Comparison of ENCODE assay signal across 1 cellular context in the genomic region with DNA sequence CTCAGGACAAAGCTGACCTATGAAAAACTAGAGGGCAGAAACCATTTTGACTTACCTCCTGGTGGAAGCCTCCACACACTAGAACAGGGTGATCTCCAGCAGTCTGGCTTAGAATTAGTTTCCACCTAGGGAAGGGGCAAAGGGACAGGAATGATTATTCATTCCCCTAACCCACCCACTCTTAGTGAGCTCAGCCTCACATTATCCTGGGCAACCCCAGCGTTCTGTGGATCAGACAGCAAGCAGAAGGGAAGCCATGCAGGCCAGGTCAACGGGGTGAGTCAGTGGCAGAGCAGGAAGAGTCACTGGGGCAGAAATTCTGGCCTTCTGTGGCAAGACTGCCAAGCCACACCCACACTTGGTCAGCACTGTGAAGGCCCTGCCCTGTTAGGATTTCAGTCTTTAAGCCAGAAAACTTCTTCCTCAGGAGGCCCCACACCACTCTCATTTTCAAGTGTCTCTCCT.
TF ChIP-seq lines count a peak whose summit lies in the region.

No MANE protein-coding gene starts in this region.

TF ChIP-seq in endothelial cell of umbilical vein, 7 proteins besides CTCF, POLR2A, EP300 and RAD21:
- TF ChIP-seq FOS (IDR thresholded peaks at IDR 0.05; ENCODE audit: borderline replicate concordance, insufficient read depth, low read length) = peak; percentile 75
- TF ChIP-seq GATA2 (IDR thresholded peaks at IDR 0.05; ENCODE audit: insufficient read depth, insufficient read length, low read depth, low read length) = no peak
- TF ChIP-seq MYC (IDR thresholded peaks at IDR 0.05; ENCODE audit: low read depth, low read length) = no peak
- peak; percentile 12 for TF ChIP-seq JUN (IDR thresholded peaks at IDR 0.05; ENCODE audit: borderline replicate concordance, insufficient read depth, insufficient read length, low read depth)
- peak; percentile 72 for TF ChIP-seq POLR2AphosphoS5 (IDR thresholded peaks at IDR 0.05; ENCODE audit: insufficient read depth, low read depth, low read length)
- TF ChIP-seq, protein P1, sequence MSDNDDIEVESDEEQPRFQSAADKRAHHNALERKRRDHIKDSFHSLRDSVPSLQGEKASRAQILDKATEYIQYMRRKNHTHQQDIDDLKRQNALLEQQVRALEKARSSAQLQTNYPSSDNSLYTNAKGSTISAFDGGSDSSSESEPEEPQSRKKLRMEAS (IDR thresholded peaks at IDR 0.05; ENCODE audit: insufficient read depth, insufficient read length) = no peak
- no peak for TF ChIP-seq EZH2 (IDR thresholded peaks at IDR 0.05; ENCODE audit: borderline replicate concordance, low read depth, low read length, severe bottlenecking)
